In the genomic region with DNA sequence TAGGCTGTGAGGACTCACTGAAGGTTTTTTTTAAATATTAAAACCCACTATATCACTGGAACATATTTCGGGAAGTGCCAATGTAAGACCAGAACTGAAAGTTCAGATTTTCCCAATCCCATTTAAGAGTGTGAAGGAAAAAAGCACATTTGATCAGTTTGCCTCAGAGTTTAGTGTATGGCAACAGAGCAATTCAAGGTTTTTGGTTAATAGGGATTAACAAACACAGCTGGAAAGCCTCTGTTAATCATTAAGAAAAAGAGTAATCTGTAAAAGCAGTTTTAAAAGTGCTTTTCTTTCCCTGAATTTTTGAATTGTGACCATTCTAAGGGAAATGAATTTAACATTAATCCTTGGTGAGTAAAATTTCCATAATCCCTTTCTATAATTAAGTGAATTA, we compare ENCODE assay signal across 16 cellular contexts.
"Had no signal": no experiment of that assay in that cellular context is flagged by ENCODE, and none has a peak within 500 bp of the region (broad histone marks: within the 10 kb centered on the region; RNA-seq: fewer than 3 reads in every experiment).

No MANE protein-coding gene starts in this region.

- H3K4me1 Mint-ChIP-seq: activated naive CD4-positive, alpha-beta T cell treated with anti-CD3 and anti-CD28 coated beads, Interleukin-2, amount 50 U/mL, for 24 hours; mesothelial cell of epicardium; T-helper 17 cell had no signal

- H3K27me3 ChIP-seq: left lung, neutrophil, suprapubic skin had no signal

- ATAC-seq: esophagus mucosa, left lung, T-helper 17 cell had no signal

- H3K4me3 ChIP-seq: left lung, suprapubic skin had no signal

- DNase-seq: activated CD4-positive, CD25-positive, alpha-beta regulatory T cell; activated T-cell treated with anti-CD3 and anti-CD28 coated beads, Interleukin-2, amount 50 U/mL, for 1 hour; amniotic stem cell; glutamatergic neuron; left lung; stimulated activated CD4-positive, alpha-beta T cell treated with anti-CD3 and anti-CD28 coated beads, Interleukin-2, amount 100 ng/mL, for 48 hours; stimulated activated naive CD4-positive, alpha-beta T cell treated with Interleukin-2 at 50 U/mL for 16 hours; T-helper 17 cell had no signal

- H3K4me3 Mint-ChIP-seq: activated naive CD4-positive, alpha-beta T cell treated with anti-CD3 and anti-CD28 coated beads, Interleukin-2, amount 50 U/mL, for 24 hours; dendritic cell treated with granulocyte-macrophage colony-stimulating factor and Interleukin-4, amounts not matched to agents 40 ng/mL and 50 ng/mL, for 4 days; mesothelial cell of epicardium; T-helper 17 cell had no signal

- H3K27ac ChIP-seq: left lung, neutrophil, suprapubic skin had no signal

- FAIRE-seq: TTC549 had no signal

- H3K4me1 ChIP-seq: left lung had no signal

- H3K36me3 Mint-ChIP-seq: activated naive CD4-positive, alpha-beta T cell treated with anti-CD3 and anti-CD28 coated beads, Interleukin-2, amount 50 U/mL, for 24 hours; brain; mesothelial cell of epicardium had no signal

- H3K9me3 ChIP-seq: left lung, neutrophil, suprapubic skin had no signal

- H3K36me3 ChIP-seq: left lung, neutrophil, suprapubic skin had no signal

- H3K27ac Mint-ChIP-seq: activated naive CD4-positive, alpha-beta T cell treated with anti-CD3 and anti-CD28 coated beads, Interleukin-2, amount 50 U/mL, for 24 hours; dendritic cell treated with granulocyte-macrophage colony-stimulating factor and Interleukin-4, amounts not matched to agents 40 ng/mL and 50 ng/mL, for 4 days; mesothelial cell of epicardium; T-helper 17 cell had no signal

- H3K27me3 Mint-ChIP-seq: activated naive CD4-positive, alpha-beta T cell treated with anti-CD3 and anti-CD28 coated beads, Interleukin-2, amount 50 U/mL, for 24 hours; brain had no signal

- H3K9me3 Mint-ChIP-seq: activated naive CD4-positive, alpha-beta T cell treated with anti-CD3 and anti-CD28 coated beads, Interleukin-2, amount 50 U/mL, for 24 hours; dendritic cell treated with granulocyte-macrophage colony-stimulating factor and Interleukin-4, amounts not matched to agents 40 ng/mL and 50 ng/mL, for 4 days; mesothelial cell of epicardium had no signal
